In the genomic region with DNA sequence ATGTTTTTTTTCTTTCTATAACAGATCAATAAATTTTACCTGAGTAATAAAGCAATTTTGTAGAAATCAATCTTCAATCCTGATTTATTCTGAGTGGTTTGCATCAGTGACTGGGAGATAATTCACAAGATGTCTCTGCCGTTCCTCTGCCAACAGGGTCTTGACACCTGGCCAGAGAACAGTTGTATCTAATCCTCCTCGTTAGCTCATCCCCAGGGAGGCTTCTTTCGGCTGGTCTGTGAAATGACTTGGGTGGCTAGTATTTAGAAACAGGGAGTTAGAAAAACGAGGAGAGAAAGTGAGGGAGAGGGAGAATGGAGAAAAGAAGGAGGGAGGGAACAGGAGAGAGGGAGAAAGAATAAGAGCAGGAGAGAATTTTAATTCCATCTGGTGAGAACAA, we compare ENCODE assay signal across 2 cellular contexts.
TF ChIP-seq lines count a peak whose summit lies in the region.

No MANE protein-coding gene starts in this region.

TF ChIP-seq in IMR-90, 13 proteins besides CTCF, POLR2A, EP300 and RAD21:
- TF ChIP-seq, protein P1, sequence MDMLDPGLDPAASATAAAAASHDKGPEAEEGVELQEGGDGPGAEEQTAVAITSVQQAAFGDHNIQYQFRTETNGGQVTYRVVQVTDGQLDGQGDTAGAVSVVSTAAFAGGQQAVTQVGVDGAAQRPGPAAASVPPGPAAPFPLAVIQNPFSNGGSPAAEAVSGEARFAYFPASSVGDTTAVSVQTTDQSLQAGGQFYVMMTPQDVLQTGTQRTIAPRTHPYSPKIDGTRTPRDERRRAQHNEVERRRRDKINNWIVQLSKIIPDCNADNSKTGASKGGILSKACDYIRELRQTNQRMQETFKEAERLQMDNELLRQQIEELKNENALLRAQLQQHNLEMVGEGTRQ (IDR thresholded peaks at IDR 0.05; ENCODE audit: low read depth, low read length) = no peak
- TF ChIP-seq MAFK (IDR thresholded peaks at IDR 0.05; ENCODE audit: low read depth, low read length) = no peak
- no peak for TF ChIP-seq MAZ (IDR thresholded peaks at IDR 0.05; ENCODE audit: borderline replicate concordance, low read depth, low read length)
- TF ChIP-seq RFX5 (IDR thresholded peaks at IDR 0.05; ENCODE audit: low read depth, low read length) = no peak
- no peak for TF ChIP-seq MXI1 (IDR thresholded peaks at IDR 0.05; ENCODE audit: borderline replicate concordance, low read depth, low read length)
- no peak for TF ChIP-seq FOS (IDR thresholded peaks at IDR 0.05; ENCODE audit: low read depth, low read length)
- no peak for TF ChIP-seq CEBPB (IDR thresholded peaks at IDR 0.05; ENCODE audit: low read depth, low read length)
- no peak for TF ChIP-seq NFE2L2 (IDR thresholded peaks at IDR 0.05; ENCODE audit: low read depth, low read length)
- no peak for TF ChIP-seq SMC3 (IDR thresholded peaks at IDR 0.05; ENCODE audit: low read depth, low read length)
- no peak for TF ChIP-seq RCOR1 (IDR thresholded peaks at IDR 0.05; ENCODE audit: insufficient replicate concordance, low read length)
- no peak for TF ChIP-seq CHD1 (IDR thresholded peaks at IDR 0.05; ENCODE audit: low read depth, low read length)
- TF ChIP-seq, protein P2, sequence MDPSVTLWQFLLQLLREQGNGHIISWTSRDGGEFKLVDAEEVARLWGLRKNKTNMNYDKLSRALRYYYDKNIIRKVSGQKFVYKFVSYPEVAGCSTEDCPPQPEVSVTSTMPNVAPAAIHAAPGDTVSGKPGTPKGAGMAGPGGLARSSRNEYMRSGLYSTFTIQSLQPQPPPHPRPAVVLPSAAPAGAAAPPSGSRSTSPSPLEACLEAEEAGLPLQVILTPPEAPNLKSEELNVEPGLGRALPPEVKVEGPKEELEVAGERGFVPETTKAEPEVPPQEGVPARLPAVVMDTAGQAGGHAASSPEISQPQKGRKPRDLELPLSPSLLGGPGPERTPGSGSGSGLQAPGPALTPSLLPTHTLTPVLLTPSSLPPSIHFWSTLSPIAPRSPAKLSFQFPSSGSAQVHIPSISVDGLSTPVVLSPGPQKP (IDR thresholded peaks at IDR 0.05; ENCODE audit: borderline replicate concordance, low read depth, low read length) = no peak
- TF ChIP-seq BHLHE40 (IDR thresholded peaks at IDR 0.05; ENCODE audit: low read depth, low read length) = no peak

TF ChIP-seq in H1, 55 proteins besides CTCF, POLR2A, EP300 and RAD21:
- no peak for TF ChIP-seq CHD7 (IDR thresholded peaks at IDR 0.05; ENCODE audit: insufficient replicate concordance, low read length)
- TF ChIP-seq KDM1A (IDR thresholded peaks at IDR 0.05; ENCODE audit: borderline replicate concordance, low read length) = peak; percentile 52; the same call in 1 of the 2 replicates
TF ChIP-seq in H1: peak in this region for 1.
